In genomic region chr4:85149656-85150055, GRCh38 we compare ENCODE assay signal across 18 cellular contexts.
DNase-seq lines count a peak whose midpoint lies in the region; ATAC-seq and TF ChIP-seq lines count a peak whose summit lies in the region.
"Had no signal": no experiment of that assay in that cellular context is flagged by ENCODE, and none has a peak within 500 bp of the region (broad histone marks: within the 10 kb centered on the region; RNA-seq: fewer than 3 reads in every experiment).

No MANE protein-coding gene starts in this region.

- no peak overlapping the region for H3K27ac Mint-ChIP-seq in endodermal cell
- H3K27ac Mint-ChIP-seq: natural killer cell had no signal

- no peaks in the 10 kb centered on the region for H3K9me3 Mint-ChIP-seq in endodermal cell

- WGBS in endodermal cell (ENCODE audit: insufficient coverage in 1 of 2, insufficient read length in 1 of 2), 2 experiments: 100% methylated on average over 1 of the region's 1 CpG; no CpG with 5 or more reads in 1 of the 2 experiments

- peaks cover 20% of the 10 kb centered on the region for H3K4me1 Mint-ChIP-seq in endodermal cell
- H3K4me1 Mint-ChIP-seq: natural killer cell had no signal

- no peak for ATAC-seq in HG02840 (IDR thresholded peaks at IDR 0.05; ENCODE audit: low FRiP score, unreplicated experiment)
- ATAC-seq in HG03354 (IDR thresholded peaks at IDR 0.05; ENCODE audit: poor library complexity, severe bottlenecking, unreplicated experiment): no peak
- ATAC-seq: natural killer cell had no signal

- no peak for TF ChIP-seq CTCF in endodermal cell (conservative IDR thresholded peaks at IDR 0.05)

- H3K4me3 Mint-ChIP-seq in endodermal cell: no peak overlapping the region
- H3K4me3 Mint-ChIP-seq: natural killer cell had no signal

- no peak overlapping the region for H3K9ac ChIP-seq in endodermal cell (ENCODE audit: extremely low read depth, low read length, poor library complexity, severe bottlenecking)

- H3K27me3 ChIP-seq in endodermal cell (ENCODE audit: control insufficient read depth, insufficient read depth, low read length, poor library complexity, severe bottlenecking): no peaks in the 10 kb centered on the region
- H3K27me3 ChIP-seq: dorsolateral prefrontal cortex, esophagus muscularis mucosa had no signal

- no peaks in the 10 kb centered on the region for H3K36me3 Mint-ChIP-seq in endodermal cell (ENCODE audit: low read depth)
- H3K36me3 Mint-ChIP-seq: natural killer cell had no signal

- H3K4me3 ChIP-seq in endodermal cell (ENCODE audit: low read length): no peak overlapping the region
- H3K4me3 ChIP-seq: esophagus muscularis mucosa had no signal

- H3K36me3 ChIP-seq in endodermal cell (ENCODE audit: control insufficient read depth, insufficient read depth, low read length): no peaks in the 10 kb centered on the region
- H3K36me3 ChIP-seq: esophagus muscularis mucosa had no signal

- peaks cover 4% of the 10 kb centered on the region for H3K4me1 ChIP-seq in endodermal cell (ENCODE audit: control insufficient read depth, insufficient read depth, low read length)

- H3K27ac ChIP-seq in endodermal cell (ENCODE audit: low read depth, low read length): no peak overlapping the region
- H3K27ac ChIP-seq: dorsolateral prefrontal cortex, esophagus muscularis mucosa had no signal

- H3K27me3 Mint-ChIP-seq in endodermal cell (ENCODE audit: insufficient read depth): no peaks in the 10 kb centered on the region

- H3K9me3 ChIP-seq in endodermal cell (ENCODE audit: control insufficient read depth, low read length): no peaks in the 10 kb centered on the region
- H3K9me3 ChIP-seq: esophagus muscularis mucosa had no signal

- DNase-seq in AG20443 (ENCODE audit: low spot score): peak; percentile 16
- DNase-seq in NCI-H446 treated with DMSO at 0.1 percent for 48 hours (lab: John Stamatoyannopoulos, UW): peak; percentile 9
- peak; percentile 19 for DNase-seq in dermis blood vessel endothelial cell
- peak; percentile 89 for DNase-seq in myocyte (ENCODE audit: low read depth)
- no peak for DNase-seq in NCI-H146 (lab: John Stamatoyannopoulos, UW)
- DNase-seq in endodermal cell: no peak
- DNase-seq: activated CD4-positive, alpha-beta T cell treated with anti-CD3 and anti-CD28 coated beads for 4 hours; activated CD8-positive, alpha-beta memory T cell treated with anti-CD3 and anti-CD28 coated beads, Interleukin-2, amount 50 U/mL, for 4 hours; activated gamma-delta T cell treated with Interleukin-2 at 50 U/mL for 16 hours; AML-193; anterior cingulate cortex; dorsolateral prefrontal cortex; GDM1; natural killer cell; NCI-H2227 treated with DMSO at 0.1 percent for 48 hours had no signal

Comparison
In these comparisons a context has a peak if more than half of its experiments do, and no peak if none do; other contexts are left out.
1. DNase-seq: peak in AG20443 (single experiment), NCI-H446 treated with DMSO at 0.1 percent for 48 hours (single experiment), dermis blood vessel endothelial cell (single experiment) and myocyte (single experiment); none in NCI-H146 (single experiment) and endodermal cell (single experiment).